Comparison of ENCODE assay signal across 1 cellular context in genomic region chr3:101377209-101377608, GRCh38.
TF ChIP-seq lines count a peak whose summit lies in the region.

No MANE protein-coding gene starts in this region.

TF ChIP-seq in WTC11, 78 proteins besides CTCF, POLR2A, EP300 and RAD21 (continued from another document):
- no peak for TF ChIP-seq ZNF232 (CRISPR knock-in tag; IDR thresholded peaks at IDR 0.05)
- no peak for TF ChIP-seq E2F5 (CRISPR knock-in tag; IDR thresholded peaks at IDR 0.05)
- no peak for TF ChIP-seq NFE2L1 (CRISPR knock-in tag; IDR thresholded peaks at IDR 0.05)
- no peak for TF ChIP-seq ZNF396 (CRISPR knock-in tag; IDR thresholded peaks at IDR 0.05; ENCODE audit: borderline replicate concordance)
- no peak for TF ChIP-seq JAZF1 (CRISPR knock-in tag; IDR thresholded peaks at IDR 0.05)
- TF ChIP-seq TEAD4 (CRISPR knock-in tag; IDR thresholded peaks at IDR 0.05): no peak
- TF ChIP-seq MAX (CRISPR knock-in tag; IDR thresholded peaks at IDR 0.05): no peak
- no peak for TF ChIP-seq AFF4 (CRISPR knock-in tag; IDR thresholded peaks at IDR 0.05; ENCODE audit: borderline replicate concordance)
- no peak for TF ChIP-seq ATF3 (CRISPR knock-in tag; conservative IDR thresholded peaks at IDR 0.05)
- no peak for TF ChIP-seq ATF2 (CRISPR knock-in tag; IDR thresholded peaks at IDR 0.05; ENCODE audit: borderline replicate concordance, low read depth)
- TF ChIP-seq MXD4 (CRISPR knock-in tag; IDR thresholded peaks at IDR 0.05; ENCODE audit: borderline replicate concordance): no peak
- TF ChIP-seq GABPB1 (CRISPR knock-in tag; IDR thresholded peaks at IDR 0.05): no peak
